Comparison of ENCODE assay signal across 27 cellular contexts in genomic region chr11:82250047-82250446, GRCh38.
"Had no signal": no experiment of that assay in that cellular context is flagged by ENCODE, and none has a peak within 500 bp of the region (broad histone marks: within the 10 kb centered on the region; RNA-seq: fewer than 3 reads in every experiment).

No MANE protein-coding gene starts in this region.

- DNase-seq: activated CD4-positive, alpha-beta memory T cell treated with anti-CD3 and anti-CD28 coated beads, Interleukin-2, amount 10 ng/mL, durations not matched to agents 7 days and 5 days; activated CD4-positive, alpha-beta T cell treated with anti-CD3 and anti-CD28 coated beads for 1 hour; activated CD4-positive, alpha-beta T cell treated with anti-CD3 and anti-CD28 coated beads for 36 hours; activated CD4-positive, alpha-beta T cell treated with anti-CD3 and anti-CD28 coated beads for 48 hours; activated CD4-positive, alpha-beta T cell treated with anti-CD3 and anti-CD28 coated beads, Interleukin-2, amount 10 ng/mL, durations not matched to agents 7 days and 5 days; activated CD4-positive, alpha-beta T cell treated with anti-CD3 and anti-CD28 coated beads, Interleukin-2, amount 50 U/mL, for 48 hours; activated CD4-positive, CD25-positive, alpha-beta regulatory T cell; activated CD8-positive, alpha-beta memory T cell treated with anti-CD3 and anti-CD28 coated beads for 24 hours; activated CD8-positive, alpha-beta memory T cell treated with anti-CD3 and anti-CD28 coated beads, Interleukin-2, amount 10 ng/mL, durations not matched to agents 7 days and 5 days; activated CD8-positive, alpha-beta memory T cell treated with anti-CD3 and anti-CD28 coated beads, Interleukin-2, amount 50 U/mL, for 48 hours; activated CD8-positive, alpha-beta T cell treated with anti-CD3 and anti-CD28 coated beads, Interleukin-2, amount 10 ng/mL, durations not matched to agents 7 days and 5 days; activated effector memory CD4-positive, alpha-beta T cell treated with Interleukin-2 at 50 U/mL for 16 hours; activated gamma-delta T cell; activated naive CD4-positive, alpha-beta T cell treated with anti-CD3 and anti-CD28 coated beads, Interleukin-2, amount 10 ng/mL, durations not matched to agents 7 days and 5 days; activated naive CD4-positive, alpha-beta T cell treated with Interleukin-2 at 50 U/mL for 16 hours; activated naive CD8-positive, alpha-beta T cell treated with anti-CD3 and anti-CD28 coated beads, Interleukin-2, amount 10 ng/mL, durations not matched to agents 7 days and 5 days; activated naive CD8-positive, alpha-beta T cell treated with anti-CD3 and anti-CD28 coated beads, Interleukin-2, amount 50 U/mL, for 24 hours; activated T-cell treated with anti-CD3 and anti-CD28 coated beads, Interleukin-2, amount 50 U/mL, for 24 hours; activated T-cell treated with anti-CD3 and anti-CD28 coated beads, Interleukin-2, amount 50 U/mL, for 48 hours; amygdala; anterior cingulate cortex; central memory CD4-positive, alpha-beta T cell; T-helper 2 cell; T-helper 9 cell; WERI-Rb-1 had no signal

- H3K27ac ChIP-seq: ascending aorta, WERI-Rb-1 had no signal

- H3K4me3 ChIP-seq: ascending aorta, cardiac muscle cell had no signal
